In genomic region chr2:164757934-164758695, GRCh38 we compare ENCODE assay signal across 13 cellular contexts.
A peak's percentile ranks its signal among the peaks of the same experiment; 100 is the strongest.
DNase-seq lines count a peak whose midpoint lies in the region; ATAC-seq and TF ChIP-seq lines count a peak whose summit lies in the region.
"Had no signal": no experiment of that assay in that cellular context is flagged by ENCODE, and none has a peak within 500 bp of the region (broad histone marks: within the 10 kb centered on the region; RNA-seq: fewer than 3 reads in every experiment).

No MANE protein-coding gene starts in this region.

- no peak overlapping the region for H3K27ac Mint-ChIP-seq in activated CD4-positive, alpha-beta memory T cell treated with anti-CD3 and anti-CD28 coated beads for 36 hours

- peak; percentile 9 for DNase-seq in HT1080 (ENCODE audit: low read depth)
- DNase-seq in body of pancreas = peak in 2 of 4 donors; percentile 19 to 28
- no peak for DNase-seq in NCI-H2227 (lab: John Stamatoyannopoulos, UW; ENCODE audit: unreplicated experiment)
- no peak for DNase-seq in activated CD4-positive, alpha-beta memory T cell treated with anti-CD3 and anti-CD28 coated beads for 36 hours
- no peak for DNase-seq in COR-L47 (lab: John Stamatoyannopoulos, UW)
- DNase-seq: activated CD4-positive, alpha-beta T cell treated with anti-CD3 and anti-CD28 coated beads, Interleukin-2, amount 50 U/mL, for 1 hour; activated naive CD4-positive, alpha-beta T cell treated with Interleukin-2 at 50 U/mL for 16 hours; NCI-H1092 treated with DMSO at 0.1 percent for 48 hours; stimulated activated naive CD4-positive, alpha-beta T cell treated with Interleukin-2 at 50 U/mL for 16 hours had no signal

- peak; percentile 47 for ATAC-seq in body of pancreas
- no peak for ATAC-seq in GM21576 (IDR thresholded peaks at IDR 0.05; ENCODE audit: unreplicated experiment)

- H3K9me3 ChIP-seq in body of pancreas (no peaks in the 10 kb centered on the region), liver (ENCODE audit: control insufficient read depth in 4 of 4, low read length in 3 of 4) (no peaks in the 10 kb centered on the region)

- peaks cover 9% of the 10 kb centered on the region for H3K4me1 Mint-ChIP-seq in activated CD4-positive, alpha-beta memory T cell treated with anti-CD3 and anti-CD28 coated beads for 36 hours (ENCODE audit: low read depth)
- H3K4me1 Mint-ChIP-seq: neural crest cell had no signal

- POLR2A ChIA-PET in activated CD4-positive, alpha-beta memory T cell treated with anti-CD3 and anti-CD28 coated beads for 36 hours (lab: Charles Lee) = no interaction called here

- H3K79me2 ChIP-seq in ACC112 (ENCODE audit: control insufficient read depth, insufficient read depth, low read length, unreplicated experiment) = no peaks in the 10 kb centered on the region

- no peaks in the 10 kb centered on the region for H3K27me3 Mint-ChIP-seq in activated CD4-positive, alpha-beta memory T cell treated with anti-CD3 and anti-CD28 coated beads for 36 hours

- no peaks in the 10 kb centered on the region for H3K9me3 Mint-ChIP-seq in activated CD4-positive, alpha-beta memory T cell treated with anti-CD3 and anti-CD28 coated beads for 36 hours
- H3K9me3 Mint-ChIP-seq: neural crest cell had no signal

- H3K4me3 Mint-ChIP-seq in activated CD4-positive, alpha-beta memory T cell treated with anti-CD3 and anti-CD28 coated beads for 36 hours = no peak overlapping the region
- H3K4me3 Mint-ChIP-seq: neural crest cell had no signal

- H3K9ac ChIP-seq in liver (ENCODE audit: low read depth in 1 of 2, low read length in 2 of 2) = no peak overlapping the region

- H3K27ac ChIP-seq in ACC112 (ENCODE audit: low read depth, low read length) (peak overlapping the region; percentile 13; the same call in 1 of the 2 replicates), body of pancreas (peak overlapping the region in 2 of 4 donors; percentile 28 to 50), liver (ENCODE audit: low read depth in 1 of 2, low read length in 2 of 2) (no peak overlapping the region)

- CTCF ChIA-PET in activated CD4-positive, alpha-beta memory T cell treated with anti-CD3 and anti-CD28 coated beads for 36 hours (lab: Charles Lee) = no interaction called here

- H3K36me3 Mint-ChIP-seq in activated CD4-positive, alpha-beta memory T cell treated with anti-CD3 and anti-CD28 coated beads for 36 hours = no peaks in the 10 kb centered on the region

- TF ChIP-seq CTCF in body of pancreas (IDR thresholded peaks at IDR 0.05) = no peak
- TF ChIP-seq CTCF in liver (IDR thresholded peaks at IDR 0.05; ENCODE audit: low read depth, low read length, missing input control) = no peak

- H2AFZ ChIP-seq in ACC112 (ENCODE audit: low read length, unreplicated experiment) = no peak overlapping the region

- no peak for TF ChIP-seq RAD21 in liver (IDR thresholded peaks at IDR 0.05)

- no peak for TF ChIP-seq POLR2A in body of pancreas (IDR thresholded peaks at IDR 0.05)

- 29 to 47% methylated on average over 2 of the region's 2 CpGs for WGBS in body of pancreas, 2 donors
- WGBS in liver = 75% methylated on average over 2 of the region's 2 CpGs

- H3K36me3 ChIP-seq in ACC112 (ENCODE audit: insufficient read depth, low read length) = no peaks in the 10 kb centered on the region
- H3K36me3 ChIP-seq in body of pancreas (replicated peaks in 1 of 2; ENCODE audit: insufficient read depth in 1 of 2, low read depth in 2 of 2) = no peaks in the 10 kb centered on the region
- no peaks in the 10 kb centered on the region for H3K36me3 ChIP-seq in liver (ENCODE audit: control insufficient read depth in 4 of 4, insufficient read depth in 3 of 4, low read depth in 1 of 4, low read length in 3 of 4)

- H3K4me1 ChIP-seq in ACC112 (ENCODE audit: control insufficient read depth, insufficient read depth, low read length, unreplicated experiment) (peaks cover 16% of the 10 kb centered on the region), body of pancreas (peaks cover 78% of the 10 kb centered on the region), liver (ENCODE audit: control insufficient read depth in 4 of 4, insufficient read depth in 4 of 4, low read length in 3 of 4) (peaks cover 0 to 24% (median 5%) of the 10 kb centered on the region in 4 donors)

- H3K4me3 ChIP-seq in ACC112 (ENCODE audit: low read depth, low read length) (no peak overlapping the region), body of pancreas (no peak overlapping the region), liver (ENCODE audit: low read depth in 1 of 3, low read length in 3 of 3) (no peak overlapping the region)

- H3K27me3 ChIP-seq in ACC112 (ENCODE audit: insufficient read depth, low read length) (no peaks in the 10 kb centered on the region), body of pancreas (no peaks in the 10 kb centered on the region), liver (ENCODE audit: control insufficient read depth in 4 of 4, insufficient read depth in 4 of 4, low read length in 3 of 4) (no peaks in the 10 kb centered on the region)

- intact Hi-C loops in body of pancreas (cut with DNase I) = no loop called here
- intact Hi-C loops in activated CD4-positive, alpha-beta memory T cell treated with anti-CD3 and anti-CD28 coated beads for 36 hours (cut with micrococcal nuclease) = no loop called here

TF ChIP-seq in liver, 16 proteins besides CTCF, POLR2A, EP300 and RAD21:
- TF ChIP-seq ZBTB33 (IDR thresholded peaks at IDR 0.05) = no peak
- peak; percentile 11 to 19 for TF ChIP-seq HNF4A (conservative IDR thresholded peaks at IDR 0.05)
TF ChIP-seq in liver: peak in this region for 1.
